ENCODE assay signal across 12 cellular contexts in the genomic region with DNA sequence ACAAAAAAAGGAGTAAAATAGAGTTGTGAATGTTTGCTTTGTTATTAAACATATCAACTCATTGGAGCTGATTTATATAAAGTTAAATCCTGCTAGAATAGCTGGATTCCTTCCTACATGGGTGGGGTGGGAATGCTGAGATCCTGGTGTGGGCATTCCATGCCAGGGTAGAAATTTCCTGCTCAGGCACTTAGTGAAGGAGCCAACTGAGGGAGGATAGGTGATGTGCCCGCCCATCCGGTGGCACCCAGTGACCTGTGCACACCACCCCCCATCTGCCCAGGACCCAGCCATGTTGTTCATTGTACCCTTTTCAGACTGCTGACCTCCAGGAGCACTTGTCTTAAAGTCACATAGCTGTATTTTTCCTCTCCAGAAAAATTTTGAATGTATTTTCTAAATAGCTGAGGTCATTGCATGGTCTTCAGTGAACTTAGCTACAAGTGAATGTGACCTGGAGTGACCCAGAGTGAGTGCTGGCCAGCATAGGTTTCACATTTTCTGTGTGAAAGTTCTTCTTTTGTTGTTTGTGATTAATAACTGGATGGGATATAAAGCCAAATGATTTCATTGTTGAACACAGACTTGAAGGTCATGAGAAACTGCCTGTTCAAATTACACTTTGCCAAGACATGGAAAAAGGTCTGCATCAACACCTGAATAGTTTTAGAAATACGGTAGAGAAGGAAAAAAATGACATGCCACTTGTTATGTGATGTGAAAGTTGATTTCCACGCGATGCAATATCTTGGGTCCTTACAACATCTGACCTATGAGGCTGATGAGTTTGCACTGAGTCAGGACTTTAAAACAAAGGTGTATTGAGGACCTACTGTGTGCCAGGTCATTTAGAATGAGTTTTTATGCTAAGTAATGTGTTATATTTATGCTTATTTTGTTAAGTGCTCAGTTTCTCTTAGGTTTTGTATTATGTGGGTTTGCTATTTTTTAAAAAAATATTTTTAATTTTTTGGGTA.
DNase-seq lines count a peak whose midpoint lies in the region; ATAC-seq and TF ChIP-seq lines count a peak whose summit lies in the region.
"Had no signal": no experiment of that assay in that cellular context is flagged by ENCODE, and none has a peak within 500 bp of the region (broad histone marks: within the 10 kb centered on the region; RNA-seq: fewer than 3 reads in every experiment).

No MANE protein-coding gene starts in this region.

- H3K27me3 Mint-ChIP-seq in immature natural killer cell (ENCODE audit: low read depth in 3 of 3) = peaks cover 0 to 3% (median 0%) of the 10 kb centered on the region in 3 donors
- H3K27me3 Mint-ChIP-seq in stimulated activated naive CD8-positive, alpha-beta T cell treated with anti-CD3 and anti-CD28 coated beads, Interleukin-15, Interleukin-2, amounts not matched to agents 100 ng/mL and 50 ng/mL, for 24 hours = no peaks in the 10 kb centered on the region
- H3K27me3 Mint-ChIP-seq: activated CD8-positive, alpha-beta memory T cell treated with anti-CD3 and anti-CD28 coated beads, Interleukin-2, amount 10 ng/mL, durations not matched to agents 7 days and 5 days had no signal

- H3K9me3 Mint-ChIP-seq in immature natural killer cell = no peaks in the 10 kb centered on the region
- no peaks in the 10 kb centered on the region for H3K9me3 Mint-ChIP-seq in stimulated activated naive CD8-positive, alpha-beta T cell treated with anti-CD3 and anti-CD28 coated beads, Interleukin-15, Interleukin-2, amounts not matched to agents 100 ng/mL and 50 ng/mL, for 24 hours

- DNase-seq in ascending aorta (ENCODE audit: low spot score in 2 of 2) (no peak), immature natural killer cell (no peak), GOT3 (lab: John Stamatoyannopoulos, UW) (no peak), SKM-1 treated with dmso at 0.1 percent for 144 hours (lab: John Stamatoyannopoulos, UW; ENCODE audit: unreplicated experiment) (no peak), NCI-H510A treated with DMSO at 0.1 percent for 48 hours (lab: John Stamatoyannopoulos, UW) (no peak)
- DNase-seq in central memory CD4-positive, alpha-beta T cell = no peak
- DNase-seq: activated CD8-positive, alpha-beta memory T cell treated with anti-CD3 and anti-CD28 coated beads, Interleukin-2, amount 10 ng/mL, durations not matched to agents 7 days and 5 days; dorsolateral prefrontal cortex; occipital lobe had no signal

- TF ChIP-seq CTCF in ascending aorta (IDR thresholded peaks at IDR 0.05) = no peak

- intact Hi-C loops in ascending aorta (cut with DNase I) = no loop called here

- H3K36me3 ChIP-seq in ascending aorta = no peaks in the 10 kb centered on the region

- no peaks in the 10 kb centered on the region for H3K27me3 ChIP-seq in ascending aorta
- H3K27me3 ChIP-seq: dorsolateral prefrontal cortex had no signal

- no peaks in the 10 kb centered on the region for H3K9me3 ChIP-seq in ascending aorta

- peak overlapping the region; percentile 22 to 55 for H3K27ac ChIP-seq in ascending aorta
- H3K27ac ChIP-seq: SK-N-MC had no signal

- H3K4me1 ChIP-seq in ascending aorta = peaks cover 4 to 26% of the 10 kb centered on the region in 2 donors

- peaks cover 90 to 99% of the 10 kb centered on the region in 2 donors for H3K4me1 Mint-ChIP-seq in immature natural killer cell
- peaks cover 76% of the 10 kb centered on the region for H3K4me1 Mint-ChIP-seq in stimulated activated naive CD8-positive, alpha-beta T cell treated with anti-CD3 and anti-CD28 coated beads, Interleukin-15, Interleukin-2, amounts not matched to agents 100 ng/mL and 50 ng/mL, for 24 hours (ENCODE audit: low read depth)

- peak overlapping the region; percentile 24 to 56 (median 39) for H3K4me3 Mint-ChIP-seq in immature natural killer cell
- H3K4me3 Mint-ChIP-seq in stimulated activated naive CD8-positive, alpha-beta T cell treated with anti-CD3 and anti-CD28 coated beads, Interleukin-15, Interleukin-2, amounts not matched to agents 100 ng/mL and 50 ng/mL, for 24 hours = no peak overlapping the region
- H3K4me3 Mint-ChIP-seq: activated CD8-positive, alpha-beta memory T cell treated with anti-CD3 and anti-CD28 coated beads, Interleukin-2, amount 10 ng/mL, durations not matched to agents 7 days and 5 days had no signal

- peak; percentile 49 for ATAC-seq in HG02885 (IDR thresholded peaks at IDR 0.05; ENCODE audit: poor library complexity, unreplicated experiment)
- ATAC-seq: activated CD8-positive, alpha-beta memory T cell treated with anti-CD3 and anti-CD28 coated beads, Interleukin-2, amount 10 ng/mL, durations not matched to agents 7 days and 5 days had no signal

- H3K27ac Mint-ChIP-seq in immature natural killer cell = peak overlapping the region; percentile 82 to 91 (median 88)
- H3K27ac Mint-ChIP-seq in stimulated activated naive CD8-positive, alpha-beta T cell treated with anti-CD3 and anti-CD28 coated beads, Interleukin-15, Interleukin-2, amounts not matched to agents 100 ng/mL and 50 ng/mL, for 24 hours = peak overlapping the region; percentile 84
- H3K27ac Mint-ChIP-seq: activated CD8-positive, alpha-beta memory T cell treated with anti-CD3 and anti-CD28 coated beads, Interleukin-2, amount 10 ng/mL, durations not matched to agents 7 days and 5 days had no signal

- H3K36me3 Mint-ChIP-seq in immature natural killer cell = no peaks in the 10 kb centered on the region
- no peaks in the 10 kb centered on the region for H3K36me3 Mint-ChIP-seq in stimulated activated naive CD8-positive, alpha-beta T cell treated with anti-CD3 and anti-CD28 coated beads, Interleukin-15, Interleukin-2, amounts not matched to agents 100 ng/mL and 50 ng/mL, for 24 hours (ENCODE audit: low read depth)

- H3K4me3 ChIP-seq in ascending aorta = no peak overlapping the region
- H3K4me3 ChIP-seq: dorsolateral prefrontal cortex, SK-N-MC had no signal
